In the genomic region with DNA sequence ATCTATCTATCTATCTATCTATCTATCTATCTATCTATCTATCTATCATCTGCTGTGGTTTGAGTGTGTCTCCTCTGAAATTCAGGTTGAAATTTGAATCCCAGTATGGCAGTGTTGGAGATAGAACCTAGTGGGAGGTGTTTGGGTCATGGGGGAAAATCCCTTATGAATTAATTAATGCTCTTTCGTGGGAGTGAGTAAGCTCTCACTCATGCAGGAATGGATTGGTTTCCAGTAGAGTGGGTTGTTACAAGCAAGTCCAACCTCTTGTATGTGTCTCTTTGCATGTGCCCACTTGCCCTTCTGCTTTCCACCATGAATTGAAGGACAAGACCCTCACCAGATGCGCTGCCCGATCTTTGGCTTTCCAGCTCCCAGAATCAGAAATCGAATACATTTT, we compare ENCODE assay signal across 26 cellular contexts.
"Had no signal": no experiment of that assay in that cellular context is flagged by ENCODE, and none has a peak within 500 bp of the region (broad histone marks: within the 10 kb centered on the region; RNA-seq: fewer than 3 reads in every experiment).

No MANE protein-coding gene starts in this region.

- H3K36me3 ChIP-seq: adrenal gland, ascending aorta, heart right ventricle, stomach, thyroid gland, upper lobe of left lung, vagina had no signal

- H3K4me1 ChIP-seq: adrenal gland, ascending aorta, heart right ventricle, stomach, thyroid gland, upper lobe of left lung, vagina had no signal

- DNase-seq: activated CD4-positive, alpha-beta T cell treated with anti-CD3 and anti-CD28 coated beads for 4 hours; activated CD4-positive, alpha-beta T cell treated with anti-CD3 and anti-CD28 coated beads, Interleukin-2, amount 50 U/mL, for 48 hours; activated CD8-positive, alpha-beta memory T cell treated with anti-CD3 and anti-CD28 coated beads for 24 hours; activated effector memory CD4-positive, alpha-beta T cell treated with anti-CD3 and anti-CD28 coated beads, Interleukin-2, amount 50 U/mL, for 16 hours; activated naive CD4-positive, alpha-beta T cell treated with anti-CD3 and anti-CD28 coated beads for 36 hours; activated naive CD8-positive, alpha-beta T cell treated with anti-CD3 and anti-CD28 coated beads for 36 hours; adrenal gland; effector CD8-positive, alpha-beta T cell; erythroblast; heart right ventricle; left cardiac atrium; left ventricle myocardium superior; naive thymus-derived CD4-positive, alpha-beta T cell; occipital lobe; right cardiac atrium; stimulated activated CD4-positive, alpha-beta T cell treated with anti-CD3 and anti-CD28 coated beads, Interleukin-15, amount 100 ng/mL, for 24 hours; stimulated activated CD4-positive, alpha-beta T cell treated with anti-CD3 and anti-CD28 coated beads, Interleukin-2, amount 100 ng/mL, for 24 hours; stimulated activated naive B cell treated with anti-CD40 and anti-IgM and Interleukin-4, amounts not matched to agents 10 μg/mL and 1 μg/mL and 100 μg/mL, for 72 hours; stomach; thyroid gland; upper lobe of left lung had no signal

- H3K36me3 Mint-ChIP-seq: activated naive CD8-positive, alpha-beta T cell treated with anti-CD3 and anti-CD28 coated beads for 36 hours; mesothelial cell of epicardium; naive thymus-derived CD4-positive, alpha-beta T cell; stimulated activated naive B cell treated with anti-CD40 and anti-IgM and Interleukin-4, amounts not matched to agents 10 μg/mL and 1 μg/mL and 100 μg/mL, for 72 hours had no signal

- H3K4me3 Mint-ChIP-seq: activated naive CD4-positive, alpha-beta T cell treated with anti-CD3 and anti-CD28 coated beads for 36 hours; activated naive CD8-positive, alpha-beta T cell treated with anti-CD3 and anti-CD28 coated beads for 36 hours; mesothelial cell of epicardium; naive thymus-derived CD4-positive, alpha-beta T cell; neural crest cell; stimulated activated naive B cell treated with anti-CD40 and anti-IgM and Interleukin-4, amounts not matched to agents 10 μg/mL and 1 μg/mL and 100 μg/mL, for 72 hours had no signal

- H3K4me1 Mint-ChIP-seq: activated naive CD8-positive, alpha-beta T cell treated with anti-CD3 and anti-CD28 coated beads for 36 hours; naive thymus-derived CD4-positive, alpha-beta T cell; neural crest cell; stimulated activated naive B cell treated with anti-CD40 and anti-IgM and Interleukin-4, amounts not matched to agents 10 μg/mL and 1 μg/mL and 100 μg/mL, for 72 hours had no signal

- H3K4me3 ChIP-seq: adrenal gland, ascending aorta, heart right ventricle, stomach, thyroid gland, upper lobe of left lung, vagina had no signal

- H3K27me3 ChIP-seq: adrenal gland, ascending aorta, heart right ventricle, stomach, thyroid gland, upper lobe of left lung, vagina had no signal

- H3K27ac ChIP-seq: adrenal gland, ascending aorta, heart right ventricle, stomach, thyroid gland, upper lobe of left lung, vagina, VCaP had no signal

- ATAC-seq: heart right ventricle; left cardiac atrium; left ventricle myocardium superior; naive thymus-derived CD4-positive, alpha-beta T cell; right cardiac atrium; stimulated activated naive B cell treated with anti-CD40 and anti-IgM and Interleukin-4, amounts not matched to agents 10 μg/mL and 1 μg/mL and 100 μg/mL, for 72 hours had no signal

- H3K27me3 Mint-ChIP-seq: activated naive CD8-positive, alpha-beta T cell treated with anti-CD3 and anti-CD28 coated beads for 36 hours; naive thymus-derived CD4-positive, alpha-beta T cell; stimulated activated naive B cell treated with anti-CD40 and anti-IgM and Interleukin-4, amounts not matched to agents 10 μg/mL and 1 μg/mL and 100 μg/mL, for 72 hours had no signal

- H3K27ac Mint-ChIP-seq: activated naive CD4-positive, alpha-beta T cell treated with anti-CD3 and anti-CD28 coated beads for 36 hours; activated naive CD8-positive, alpha-beta T cell treated with anti-CD3 and anti-CD28 coated beads for 36 hours; mesothelial cell of epicardium; naive thymus-derived CD4-positive, alpha-beta T cell; stimulated activated naive B cell treated with anti-CD40 and anti-IgM and Interleukin-4, amounts not matched to agents 10 μg/mL and 1 μg/mL and 100 μg/mL, for 72 hours had no signal

- H3K9me3 Mint-ChIP-seq: activated naive CD4-positive, alpha-beta T cell treated with anti-CD3 and anti-CD28 coated beads for 36 hours; activated naive CD8-positive, alpha-beta T cell treated with anti-CD3 and anti-CD28 coated beads for 36 hours; mesothelial cell of epicardium; stimulated activated naive B cell treated with anti-CD40 and anti-IgM and Interleukin-4, amounts not matched to agents 10 μg/mL and 1 μg/mL and 100 μg/mL, for 72 hours had no signal

- H3K9me3 ChIP-seq: adrenal gland, ascending aorta, heart right ventricle, stomach, thyroid gland, upper lobe of left lung, vagina had no signal
